15 cellular contexts compared by ENCODE assay signal in genomic region chr12:68521321-68521839, GRCh38.
DNase-seq lines count a peak whose midpoint lies in the region; ATAC-seq, FAIRE-seq and TF ChIP-seq lines count a peak whose summit lies in the region.
"Had no signal": no experiment of that assay in that cellular context is flagged by ENCODE, and none has a peak within 500 bp of the region (broad histone marks: within the 10 kb centered on the region; RNA-seq: fewer than 3 reads in every experiment).

No MANE protein-coding gene starts in this region.

- H2AFZ ChIP-seq in MM.1S (ENCODE audit: low read length): no peak overlapping the region

- no peaks in the 10 kb centered on the region for H3F3A ChIP-seq in MM.1S (ENCODE audit: insufficient read depth, low read length)

- H3K4me3 Mint-ChIP-seq in nephron: no peak overlapping the region
- no peak overlapping the region for H3K4me3 Mint-ChIP-seq in stimulated activated naive CD8-positive, alpha-beta T cell treated with anti-CD3 and anti-CD28 coated beads, Interleukin-15, amount 100 ng/mL, for 72 hours
- H3K4me3 Mint-ChIP-seq: IgD-negative memory B cell, type B pancreatic cell had no signal

- H3K9me3 Mint-ChIP-seq in nephron: no peaks in the 10 kb centered on the region
- H3K9me3 Mint-ChIP-seq in stimulated activated naive CD8-positive, alpha-beta T cell treated with anti-CD3 and anti-CD28 coated beads, Interleukin-15, amount 100 ng/mL, for 72 hours: no peaks in the 10 kb centered on the region
- H3K9me3 Mint-ChIP-seq: IgD-negative memory B cell, type B pancreatic cell had no signal

- H3K9ac ChIP-seq in MM.1S (ENCODE audit: low read length): no peak overlapping the region

- H3K9me2 ChIP-seq in MM.1S (replicated peaks; ENCODE audit: insufficient read depth, low read length): no peaks in the 10 kb centered on the region

- H3K27me3 ChIP-seq in MM.1S (replicated peaks; ENCODE audit: insufficient read depth, low read length): no peaks in the 10 kb centered on the region

- peaks cover 12% of the 10 kb centered on the region for H3K4me1 Mint-ChIP-seq in nephron
- peaks cover 8% of the 10 kb centered on the region for H3K4me1 Mint-ChIP-seq in stimulated activated naive CD8-positive, alpha-beta T cell treated with anti-CD3 and anti-CD28 coated beads, Interleukin-15, amount 100 ng/mL, for 72 hours
- H3K4me1 Mint-ChIP-seq: IgD-negative memory B cell had no signal

- H3K79me2 ChIP-seq in MM.1S (ENCODE audit: low read length): no peaks in the 10 kb centered on the region

- TF ChIP-seq CTCF in epithelial cell of esophagus (IDR thresholded peaks at IDR 0.05; ENCODE audit: insufficient read depth, low read depth, low read length, missing control alignments) (no peak), nephron (IDR thresholded peaks at IDR 0.05; ENCODE audit: unreplicated experiment in 3 of 3) (no peak), MM.1S (IDR thresholded peaks at IDR 0.05; ENCODE audit: low read length) (no peak)

- H3K27ac Mint-ChIP-seq in nephron: peak overlapping the region in 2 of 3 experiments; percentile 43 to 68
- H3K27ac Mint-ChIP-seq in stimulated activated naive CD8-positive, alpha-beta T cell treated with anti-CD3 and anti-CD28 coated beads, Interleukin-15, amount 100 ng/mL, for 72 hours: no peak overlapping the region
- H3K27ac Mint-ChIP-seq: IgD-negative memory B cell, type B pancreatic cell had no signal

- H3K9me3 ChIP-seq in MM.1S (replicated peaks; ENCODE audit: insufficient read depth, low read length): no peaks in the 10 kb centered on the region
- H3K9me3 ChIP-seq: esophagus squamous epithelium, HAP-1 had no signal

- no peak overlapping the region for H3K27ac ChIP-seq in MM.1S (ENCODE audit: low read length)

- no peak for ATAC-seq in stimulated activated naive CD8-positive, alpha-beta T cell treated with anti-CD3 and anti-CD28 coated beads, Interleukin-15, amount 100 ng/mL, for 72 hours
- no peak for ATAC-seq in GM18520 (IDR thresholded peaks at IDR 0.05; ENCODE audit: unreplicated experiment)

- no peaks in the 10 kb centered on the region for H3K4me1 ChIP-seq in MM.1S (ENCODE audit: low read length)
- H3K4me1 ChIP-seq: HAP-1 had no signal

- FAIRE-seq in RCC 7860 (lab: Jason Lieb, UNC): peak; percentile 86

- H3K4me3 ChIP-seq in epithelial cell of esophagus (ENCODE audit: low read length) (no peak overlapping the region), MM.1S (ENCODE audit: low read length) (no peak overlapping the region)
- H3K4me3 ChIP-seq: esophagus squamous epithelium, HAP-1 had no signal

- H3K27me3 Mint-ChIP-seq in nephron (ENCODE audit: low read depth): no peaks in the 10 kb centered on the region
- H3K27me3 Mint-ChIP-seq in stimulated activated naive CD8-positive, alpha-beta T cell treated with anti-CD3 and anti-CD28 coated beads, Interleukin-15, amount 100 ng/mL, for 72 hours: no peaks in the 10 kb centered on the region
- H3K27me3 Mint-ChIP-seq: IgD-negative memory B cell, type B pancreatic cell had no signal

- H3K36me3 Mint-ChIP-seq in nephron (ENCODE audit: low read depth): no peaks in the 10 kb centered on the region
- H3K36me3 Mint-ChIP-seq: IgD-negative memory B cell, type B pancreatic cell had no signal

- no peak overlapping the region for H3K4me2 ChIP-seq in MM.1S (ENCODE audit: low read depth, low read length)

- H3K36me3 ChIP-seq in MM.1S (replicated peaks; ENCODE audit: insufficient read depth, low read length): no peaks in the 10 kb centered on the region
- H3K36me3 ChIP-seq: esophagus squamous epithelium, HAP-1 had no signal

- peak; percentile 90 for DNase-seq in Caki2 (ENCODE audit: low read depth)
- peak; percentile 74 for DNase-seq in RCC 7860 (ENCODE audit: low spot score)
- peak; percentile 59 for DNase-seq in epithelial cell of esophagus (ENCODE audit: low read depth)
- no peak for DNase-seq in NCI-H748 (lab: John Stamatoyannopoulos, UW; ENCODE audit: unreplicated experiment)
- DNase-seq in stimulated activated naive CD8-positive, alpha-beta T cell treated with anti-CD3 and anti-CD28 coated beads, Interleukin-15, amount 100 ng/mL, for 72 hours: no peak
- no peak for DNase-seq in MM.1S
- DNase-seq: activated naive CD4-positive, alpha-beta T cell treated with anti-CD3 and anti-CD28 coated beads, Interleukin-2, amount 50 U/mL, for 16 hours; esophagus squamous epithelium; NCI-H69; stimulated activated CD4-positive, alpha-beta T cell treated with anti-CD3 and anti-CD28 coated beads, Interleukin-4, amount 100 ng/mL, for 4 hours had no signal

- in situ Hi-C loops in Caki2 (cut with HindIII; ENCODE audit: low pct_unique_long_range_greater_than_20kb, low sequenced_read_pairs): no loop called here

- H4K20me1 ChIP-seq in MM.1S (ENCODE audit: insufficient read depth, low read length): no peaks in the 10 kb centered on the region

Comparison
In these comparisons a context has a peak if more than half of its experiments do, and no peak if none do; other contexts are left out.
1. DNase-seq: peak in Caki2 (single experiment), RCC 7860 (single experiment) and epithelial cell of esophagus (single experiment); none in NCI-H748 (single experiment), stimulated activated naive CD8-positive, alpha-beta T cell treated with anti-CD3 and anti-CD28 coated beads, Interleukin-15, amount 100 ng/mL, for 72 hours (0 of 2) and MM.1S (single experiment).
2. H3K27ac Mint-ChIP-seq: peak in nephron (2 of 3); none in stimulated activated naive CD8-positive, alpha-beta T cell treated with anti-CD3 and anti-CD28 coated beads, Interleukin-15, amount 100 ng/mL, for 72 hours (0 of 2).